Comparison of ENCODE assay signal across 1 cellular context in the genomic region with DNA sequence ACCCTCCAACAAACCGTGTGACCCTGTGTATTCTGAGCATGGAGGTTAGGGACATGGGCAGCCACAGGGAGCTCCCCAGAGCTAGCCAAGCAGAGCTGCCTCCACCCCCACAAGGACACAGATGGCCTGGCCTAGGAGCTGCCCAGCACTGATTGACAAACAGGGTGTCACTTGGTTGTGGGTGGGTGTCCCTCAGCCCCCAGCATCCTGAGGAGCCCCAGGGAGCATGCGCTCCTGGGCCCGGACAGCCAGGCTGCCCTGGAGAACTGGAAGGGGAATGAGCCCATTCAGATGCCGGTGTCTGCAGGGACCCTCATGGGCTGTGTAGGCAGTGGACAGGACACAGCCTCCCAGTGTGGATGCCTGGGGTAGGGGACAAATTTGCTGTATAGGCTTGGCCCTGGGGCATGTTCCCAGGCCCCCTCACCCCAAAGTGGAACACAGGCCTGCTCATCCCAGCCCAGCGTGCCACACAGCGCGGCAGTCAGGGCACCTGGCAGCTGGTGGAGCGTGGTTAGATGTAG.
TF ChIP-seq lines count a peak whose summit lies in the region.

No MANE protein-coding gene starts in this region.

TF ChIP-seq in GM23338, 12 proteins besides CTCF, POLR2A, EP300 and RAD21:
- TF ChIP-seq EZH2 (IDR thresholded peaks at IDR 0.05; ENCODE audit: low read depth, unreplicated experiment): no peak
- TF ChIP-seq EZH2phosphoT487 (IDR thresholded peaks at IDR 0.05; ENCODE audit: unreplicated experiment): no peak
- TF ChIP-seq, protein P1, sequence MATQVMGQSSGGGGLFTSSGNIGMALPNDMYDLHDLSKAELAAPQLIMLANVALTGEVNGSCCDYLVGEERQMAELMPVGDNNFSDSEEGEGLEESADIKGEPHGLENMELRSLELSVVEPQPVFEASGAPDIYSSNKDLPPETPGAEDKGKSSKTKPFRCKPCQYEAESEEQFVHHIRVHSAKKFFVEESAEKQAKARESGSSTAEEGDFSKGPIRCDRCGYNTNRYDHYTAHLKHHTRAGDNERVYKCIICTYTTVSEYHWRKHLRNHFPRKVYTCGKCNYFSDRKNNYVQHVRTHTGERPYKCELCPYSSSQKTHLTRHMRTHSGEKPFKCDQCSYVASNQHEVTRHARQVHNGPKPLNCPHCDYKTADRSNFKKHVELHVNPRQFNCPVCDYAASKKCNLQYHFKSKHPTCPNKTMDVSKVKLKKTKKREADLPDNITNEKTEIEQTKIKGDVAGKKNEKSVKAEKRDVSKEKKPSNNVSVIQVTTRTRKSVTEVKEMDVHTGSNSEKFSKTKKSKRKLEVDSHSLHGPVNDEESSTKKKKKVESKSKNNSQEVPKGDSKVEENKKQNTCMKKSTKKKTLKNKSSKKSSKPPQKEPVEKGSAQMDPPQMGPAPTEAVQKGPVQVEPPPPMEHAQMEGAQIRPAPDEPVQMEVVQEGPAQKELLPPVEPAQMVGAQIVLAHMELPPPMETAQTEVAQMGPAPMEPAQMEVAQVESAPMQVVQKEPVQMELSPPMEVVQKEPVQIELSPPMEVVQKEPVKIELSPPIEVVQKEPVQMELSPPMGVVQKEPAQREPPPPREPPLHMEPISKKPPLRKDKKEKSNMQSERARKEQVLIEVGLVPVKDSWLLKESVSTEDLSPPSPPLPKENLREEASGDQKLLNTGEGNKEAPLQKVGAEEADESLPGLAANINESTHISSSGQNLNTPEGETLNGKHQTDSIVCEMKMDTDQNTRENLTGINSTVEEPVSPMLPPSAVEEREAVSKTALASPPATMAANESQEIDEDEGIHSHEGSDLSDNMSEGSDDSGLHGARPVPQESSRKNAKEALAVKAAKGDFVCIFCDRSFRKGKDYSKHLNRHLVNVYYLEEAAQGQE (IDR thresholded peaks at IDR 0.05; ENCODE audit: unreplicated experiment): no peak
- no peak for TF ChIP-seq ZNF114 (CRISPR knock-in tag; IDR thresholded peaks at IDR 0.05)
- TF ChIP-seq NANOG (IDR thresholded peaks at IDR 0.05; ENCODE audit: borderline replicate concordance): no peak
- no peak for TF ChIP-seq POLR2AphosphoS5 (IDR thresholded peaks at IDR 0.05; ENCODE audit: low read depth)
- TF ChIP-seq CREB1 (CRISPR knock-in tag; IDR thresholded peaks at IDR 0.05; ENCODE audit: low read depth): no peak
- TF ChIP-seq, protein P2, sequence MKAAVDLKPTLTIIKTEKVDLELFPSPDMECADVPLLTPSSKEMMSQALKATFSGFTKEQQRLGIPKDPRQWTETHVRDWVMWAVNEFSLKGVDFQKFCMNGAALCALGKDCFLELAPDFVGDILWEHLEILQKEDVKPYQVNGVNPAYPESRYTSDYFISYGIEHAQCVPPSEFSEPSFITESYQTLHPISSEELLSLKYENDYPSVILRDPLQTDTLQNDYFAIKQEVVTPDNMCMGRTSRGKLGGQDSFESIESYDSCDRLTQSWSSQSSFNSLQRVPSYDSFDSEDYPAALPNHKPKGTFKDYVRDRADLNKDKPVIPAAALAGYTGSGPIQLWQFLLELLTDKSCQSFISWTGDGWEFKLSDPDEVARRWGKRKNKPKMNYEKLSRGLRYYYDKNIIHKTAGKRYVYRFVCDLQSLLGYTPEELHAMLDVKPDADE (IDR thresholded peaks at IDR 0.05): no peak
- TF ChIP-seq STAT1 (IDR thresholded peaks at IDR 0.05; ENCODE audit: unreplicated experiment): no peak
- TF ChIP-seq, protein P3, sequence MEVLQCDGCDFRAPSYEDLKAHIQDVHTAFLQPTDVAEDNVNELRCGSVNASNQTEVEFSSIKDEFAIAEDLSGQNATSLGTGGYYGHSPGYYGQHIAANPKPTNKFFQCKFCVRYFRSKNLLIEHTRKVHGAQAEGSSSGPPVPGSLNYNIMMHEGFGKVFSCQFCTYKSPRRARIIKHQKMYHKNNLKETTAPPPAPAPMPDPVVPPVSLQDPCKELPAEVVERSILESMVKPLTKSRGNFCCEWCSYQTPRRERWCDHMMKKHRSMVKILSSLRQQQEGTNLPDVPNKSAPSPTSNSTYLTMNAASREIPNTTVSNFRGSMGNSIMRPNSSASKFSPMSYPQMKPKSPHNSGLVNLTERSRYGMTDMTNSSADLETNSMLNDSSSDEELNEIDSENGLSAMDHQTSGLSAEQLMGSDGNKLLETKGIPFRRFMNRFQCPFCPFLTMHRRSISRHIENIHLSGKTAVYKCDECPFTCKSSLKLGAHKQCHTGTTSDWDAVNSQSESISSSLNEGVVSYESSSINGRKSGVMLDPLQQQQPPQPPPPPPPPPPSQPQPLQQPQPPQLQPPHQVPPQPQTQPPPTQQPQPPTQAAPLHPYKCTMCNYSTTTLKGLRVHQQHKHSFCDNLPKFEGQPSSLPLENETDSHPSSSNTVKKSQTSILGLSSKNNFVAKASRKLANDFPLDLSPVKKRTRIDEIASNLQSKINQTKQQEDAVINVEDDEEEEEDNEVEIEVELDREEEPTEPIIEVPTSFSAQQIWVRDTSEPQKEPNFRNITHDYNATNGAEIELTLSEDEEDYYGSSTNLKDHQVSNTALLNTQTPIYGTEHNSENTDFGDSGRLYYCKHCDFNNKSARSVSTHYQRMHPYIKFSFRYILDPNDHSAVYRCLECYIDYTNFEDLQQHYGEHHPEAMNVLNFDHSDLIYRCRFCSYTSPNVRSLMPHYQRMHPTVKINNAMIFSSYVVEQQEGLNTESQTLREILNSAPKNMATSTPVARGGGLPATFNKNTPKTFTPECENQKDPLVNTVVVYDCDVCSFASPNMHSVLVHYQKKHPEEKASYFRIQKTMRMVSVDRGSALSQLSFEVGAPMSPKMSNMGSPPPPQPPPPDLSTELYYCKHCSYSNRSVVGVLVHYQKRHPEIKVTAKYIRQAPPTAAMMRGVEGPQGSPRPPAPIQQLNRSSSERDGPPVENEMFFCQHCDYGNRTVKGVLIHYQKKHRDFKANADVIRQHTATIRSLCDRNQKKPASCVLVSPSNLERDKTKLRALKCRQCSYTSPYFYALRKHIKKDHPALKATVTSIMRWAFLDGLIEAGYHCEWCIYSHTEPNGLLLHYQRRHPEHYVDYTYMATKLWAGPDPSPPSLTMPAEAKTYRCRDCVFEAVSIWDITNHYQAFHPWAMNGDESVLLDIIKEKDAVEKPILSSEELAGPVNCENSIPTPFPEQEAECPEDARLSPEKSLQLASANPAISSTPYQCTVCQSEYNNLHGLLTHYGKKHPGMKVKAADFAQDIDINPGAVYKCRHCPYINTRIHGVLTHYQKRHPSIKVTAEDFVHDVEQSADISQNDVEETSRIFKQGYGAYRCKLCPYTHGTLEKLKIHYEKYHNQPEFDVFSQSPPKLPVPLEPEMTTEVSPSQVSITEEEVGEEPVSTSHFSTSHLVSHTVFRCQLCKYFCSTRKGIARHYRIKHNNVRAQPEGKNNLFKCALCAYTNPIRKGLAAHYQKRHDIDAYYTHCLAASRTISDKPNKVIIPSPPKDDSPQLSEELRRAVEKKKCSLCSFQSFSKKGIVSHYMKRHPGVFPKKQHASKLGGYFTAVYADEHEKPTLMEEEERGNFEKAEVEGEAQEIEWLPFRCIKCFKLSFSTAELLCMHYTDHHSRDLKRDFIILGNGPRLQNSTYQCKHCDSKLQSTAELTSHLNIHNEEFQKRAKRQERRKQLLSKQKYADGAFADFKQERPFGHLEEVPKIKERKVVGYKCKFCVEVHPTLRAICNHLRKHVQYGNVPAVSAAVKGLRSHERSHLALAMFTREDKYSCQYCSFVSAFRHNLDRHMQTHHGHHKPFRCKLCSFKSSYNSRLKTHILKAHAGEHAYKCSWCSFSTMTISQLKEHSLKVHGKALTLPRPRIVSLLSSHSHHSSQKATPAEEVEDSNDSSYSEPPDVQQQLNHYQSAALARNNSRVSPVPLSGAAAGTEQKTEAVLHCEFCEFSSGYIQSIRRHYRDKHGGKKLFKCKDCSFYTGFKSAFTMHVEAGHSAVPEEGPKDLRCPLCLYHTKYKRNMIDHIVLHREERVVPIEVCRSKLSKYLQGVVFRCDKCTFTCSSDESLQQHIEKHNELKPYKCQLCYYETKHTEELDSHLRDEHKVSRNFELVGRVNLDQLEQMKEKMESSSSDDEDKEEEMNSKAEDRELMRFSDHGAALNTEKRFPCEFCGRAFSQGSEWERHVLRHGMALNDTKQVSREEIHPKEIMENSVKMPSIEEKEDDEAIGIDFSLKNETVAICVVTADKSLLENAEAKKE (CRISPR knock-in tag; IDR thresholded peaks at IDR 0.05): no peak
- no peak for TF ChIP-seq ZNF331 (CRISPR knock-in tag; IDR thresholded peaks at IDR 0.05; ENCODE audit: low read depth)
- no peak for TF ChIP-seq JUNB (IDR thresholded peaks at IDR 0.05; ENCODE audit: unreplicated experiment)
